Comparison of ENCODE assay signal across 31 cellular contexts in genomic region chr5:15940905-15941304, GRCh38.
"Had no signal": no experiment of that assay in that cellular context is flagged by ENCODE, and none has a peak within 500 bp of the region (broad histone marks: within the 10 kb centered on the region; RNA-seq: fewer than 3 reads in every experiment).

No MANE protein-coding gene starts in this region.

- H3K27me3 Mint-ChIP-seq: progenitor cell of endocrine pancreas; stimulated activated memory B cell treated with anti-CD40 and anti-IgM and Interleukin-4, amounts not matched to agents 10 μg/mL and 1 μg/mL and 100 μg/mL, for 72 hours; stimulated activated naive CD8-positive, alpha-beta T cell treated with anti-CD3 and anti-CD28 coated beads, Interleukin-15, amount 100 ng/mL, for 72 hours; type B pancreatic cell had no signal

- DNase-seq: natural killer cell; occipital lobe; ovary; posterior cingulate gyrus; psoas muscle; right cardiac atrium; spleen; stimulated activated CD4-positive, alpha-beta T cell treated with anti-CD3 and anti-CD28 coated beads, Interleukin-12 subunit alpha, Interleukin-12 subunit beta, amount 100 ng/mL, for 4 hours; stimulated activated CD4-positive, alpha-beta T cell treated with anti-CD3 and anti-CD28 coated beads, Interleukin-1b, Interleukin-23, amount 100 ng/mL, for 48 hours; stimulated activated CD4-positive, alpha-beta T cell treated with anti-CD3 and anti-CD28 coated beads, Interleukin-4, amount 100 ng/mL, for 1 hour; stimulated activated CD4-positive, alpha-beta T cell treated with anti-CD3 and anti-CD28 coated beads, Interleukin-4, amount 100 ng/mL, for 4 hours; stimulated activated CD8-positive, alpha-beta memory T cell treated with anti-CD3 and anti-CD28 coated beads, Interleukin-4, amount 100 ng/mL, for 48 hours; stimulated activated naive CD4-positive, alpha-beta T cell; stimulated activated naive CD8-positive, alpha-beta T cell treated with anti-CD3 and anti-CD28 coated beads, Interleukin-15, amount 100 ng/mL, for 72 hours; stimulated activated naive CD8-positive, alpha-beta T cell treated with anti-CD3 and anti-CD28 coated beads, Interleukin-15, Interleukin-2, amounts not matched to agents 100 U/mL and 50 U/mL, for 24 hours; substantia nigra; testis; tibial artery; transverse colon; upper lobe of right lung; uterus had no signal

- H3K4me2 ChIP-seq: neural progenitor cell, smooth muscle cell had no signal

- H3K9me3 Mint-ChIP-seq: nephron; neural progenitor cell; stimulated activated memory B cell treated with anti-CD40 and anti-IgM and Interleukin-4, amounts not matched to agents 10 μg/mL and 1 μg/mL and 100 μg/mL, for 72 hours; type B pancreatic cell had no signal

- H3K4me1 ChIP-seq: parathyroid adenoma, psoas muscle, suprapubic skin, tibial artery, transverse colon, upper lobe of right lung, uterus had no signal

- H2AFZ ChIP-seq: neural progenitor cell, parathyroid adenoma had no signal

- H3K27ac Mint-ChIP-seq: natural killer cell; nephron; neural progenitor cell; progenitor cell of endocrine pancreas; stimulated activated memory B cell treated with anti-CD40 and anti-IgM and Interleukin-4, amounts not matched to agents 10 μg/mL and 1 μg/mL and 100 μg/mL, for 72 hours; stimulated activated naive CD8-positive, alpha-beta T cell treated with anti-CD3 and anti-CD28 coated beads, Interleukin-15, amount 100 ng/mL, for 72 hours; type B pancreatic cell had no signal

- H3K36me3 ChIP-seq: ovary, spleen, transverse colon, uterus had no signal

- ATAC-seq: natural killer cell; psoas muscle; right cardiac atrium; sciatic nerve; stimulated activated memory B cell treated with anti-CD40 and anti-IgM and Interleukin-4, amounts not matched to agents 10 μg/mL and 1 μg/mL and 100 μg/mL, for 72 hours; stimulated activated naive CD8-positive, alpha-beta T cell treated with anti-CD3 and anti-CD28 coated beads, Interleukin-15, amount 100 ng/mL, for 72 hours; stimulated activated naive CD8-positive, alpha-beta T cell treated with anti-CD3 and anti-CD28 coated beads, Interleukin-15, Interleukin-2, amounts not matched to agents 100 U/mL and 50 U/mL, for 24 hours; upper lobe of right lung had no signal

- H3K27ac ChIP-seq: neural progenitor cell, ovary, parathyroid adenoma, psoas muscle, skin epidermis, spleen, suprapubic skin, testis, tibial artery, transverse colon, upper lobe of right lung, uterus had no signal

- H3K4me3 ChIP-seq: neural progenitor cell, ovary, psoas muscle, skin epidermis, smooth muscle cell, spleen, suprapubic skin, testis, tibial artery, transverse colon, upper lobe of right lung, uterus had no signal

- H3K4me3 Mint-ChIP-seq: natural killer cell; nephron; neural progenitor cell; stimulated activated memory B cell treated with anti-CD40 and anti-IgM and Interleukin-4, amounts not matched to agents 10 μg/mL and 1 μg/mL and 100 μg/mL, for 72 hours; stimulated activated naive CD8-positive, alpha-beta T cell treated with anti-CD3 and anti-CD28 coated beads, Interleukin-15, amount 100 ng/mL, for 72 hours; type B pancreatic cell had no signal

- H3K9ac ChIP-seq: neural progenitor cell, parathyroid adenoma had no signal

- H3K4me1 Mint-ChIP-seq: natural killer cell; stimulated activated memory B cell treated with anti-CD40 and anti-IgM and Interleukin-4, amounts not matched to agents 10 μg/mL and 1 μg/mL and 100 μg/mL, for 72 hours; stimulated activated naive CD8-positive, alpha-beta T cell treated with anti-CD3 and anti-CD28 coated beads, Interleukin-15, amount 100 ng/mL, for 72 hours had no signal

- H3K36me3 Mint-ChIP-seq: stimulated activated memory B cell treated with anti-CD40 and anti-IgM and Interleukin-4, amounts not matched to agents 10 μg/mL and 1 μg/mL and 100 μg/mL, for 72 hours had no signal

- H3K27me3 ChIP-seq: neural progenitor cell, ovary, spleen, suprapubic skin, testis, tibial artery, transverse colon, upper lobe of right lung, uterus had no signal

- H3K9me3 ChIP-seq: ovary, psoas muscle, suprapubic skin, testis, transverse colon, upper lobe of right lung, uterus had no signal
